16 cellular contexts compared by ENCODE assay signal in the genomic region with DNA sequence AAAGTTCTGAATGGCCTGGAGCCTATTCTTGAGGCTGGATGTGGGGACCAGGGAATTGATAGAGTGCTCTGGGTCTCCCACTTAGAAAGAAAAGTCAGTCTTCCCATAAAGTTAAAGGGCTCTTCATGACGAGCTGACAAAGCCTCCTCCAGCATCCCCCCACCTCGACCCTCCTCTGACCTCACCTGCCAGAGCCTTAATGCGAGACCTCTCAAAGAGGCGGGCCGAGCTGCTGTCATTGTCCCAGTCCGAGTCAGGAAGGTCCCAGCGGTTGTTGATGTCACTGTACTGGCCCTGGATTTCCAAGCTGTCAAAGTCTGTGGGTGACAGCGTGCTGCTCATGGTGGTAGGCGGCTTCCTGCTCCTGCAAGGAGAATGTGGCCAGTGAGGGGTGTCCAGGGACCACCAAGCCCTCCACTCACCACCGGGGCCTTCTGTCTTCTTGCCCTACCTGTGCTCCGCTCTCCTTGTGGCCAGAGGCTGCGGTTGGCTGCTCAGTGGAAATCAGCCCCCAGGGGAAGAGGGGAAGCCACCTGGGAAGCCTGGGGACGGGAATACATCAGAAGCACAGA. TPM values are rescaled to one million over a fixed set of nuclear protein-coding genes. Genes with fewer than 3 reads are reported as not detected.
DNase-seq lines count a peak whose midpoint lies in the region; ATAC-seq and TF ChIP-seq lines count a peak whose summit lies in the region.
"Had no signal": no experiment of that assay in that cellular context is flagged by ENCODE, and none has a peak within 500 bp of the region (broad histone marks: within the 10 kb centered on the region; RNA-seq: fewer than 3 reads in every experiment).

No MANE protein-coding gene starts in this region.

- H3K27me3 ChIP-seq in H7 (ENCODE audit: control insufficient read depth, insufficient read depth, low read length) (no peaks in the 10 kb centered on the region), PC-3 (ENCODE audit: low read length) (no peaks in the 10 kb centered on the region), esophagus (ENCODE audit: control insufficient read depth in 1 of 2, insufficient read depth in 2 of 2, low read length in 2 of 2) (no peaks in the 10 kb centered on the region), aorta (ENCODE audit: control insufficient read depth in 1 of 2, insufficient read depth in 2 of 2, low read length in 1 of 2) (no peaks in the 10 kb centered on the region)
- H3K27me3 ChIP-seq: ascending aorta, thyroid gland had no signal

- no TSS peak for BruUV-seq in PC-3 (replicated peaks; lab: Mats Ljungman, UMichigan)

- H3K4me2 ChIP-seq in PC-3 (ENCODE audit: low read length) = peak overlapping the region; percentile 78

- CTCF ChIA-PET in PC-3 (lab: Charles Lee) = no interaction called here

- H3K4me1 ChIP-seq in PC-3 (ENCODE audit: insufficient read depth, low read length) = peaks cover 53% of the 10 kb centered on the region
- H3K4me1 ChIP-seq in esophagus (ENCODE audit: control insufficient read depth in 2 of 2, insufficient read depth in 2 of 2, low read length in 1 of 2) = peaks cover 0 to 23% of the 10 kb centered on the region in 2 donors
- H3K4me1 ChIP-seq in aorta (ENCODE audit: control insufficient read depth in 1 of 2, insufficient read depth in 2 of 2, low read length in 2 of 2) = no peaks in the 10 kb centered on the region
- H3K4me1 ChIP-seq: ascending aorta had no signal

- no peak for TF ChIP-seq CTCF in PC-3 (conservative IDR thresholded peaks at IDR 0.05; ENCODE audit: low read depth, low read length)

- H3K9me3 ChIP-seq in PC-3 (ENCODE audit: low read length) (no peaks in the 10 kb centered on the region), esophagus (ENCODE audit: control insufficient read depth in 2 of 2, insufficient read depth in 1 of 2, low read depth in 1 of 2, low read length in 1 of 2) (no peaks in the 10 kb centered on the region), aorta (ENCODE audit: control insufficient read depth, low read length) (no peaks in the 10 kb centered on the region)
- H3K9me3 ChIP-seq: ascending aorta, thyroid gland had no signal

- 85 to 89% methylated on average over 13 of the region's 13 CpGs for whole genome bisulfite sequencing in esophagus, 2 donors
- 92 to 93% methylated on average over 13 of the region's 13 CpGs for WGBS in aorta, 2 donors

- intact Hi-C loops in PC-3 (cut with micrococcal nuclease) = no loop called here
- intact Hi-C loops in sciatic nerve (cut with DNase I) = no loop called here
- intact Hi-C loops in aorta (cut with DNase I) = no loop called here

- in situ Hi-C loops in KBM-7 (cut with MboI; ENCODE audit: low pct_unique_long_range_greater_than_20kb, low sequenced_read_pairs) = no loop called here

- no peak for ATAC-seq in PC-3
- ATAC-seq in sciatic nerve = no peak
- ATAC-seq in aorta (ENCODE audit: low FRiP score) = no peak

- no peak overlapping the region for H3K4me3 ChIP-seq in H7 (ENCODE audit: insufficient read depth, low read depth, low read length)
- H3K4me3 ChIP-seq in PC-3 (ENCODE audit: low read length) = peak overlapping the region; percentile 25; the same call in 1 of the 2 replicates
- no peak overlapping the region for H3K4me3 ChIP-seq in esophagus (ENCODE audit: low read depth in 1 of 2, low read length in 2 of 2)
- H3K4me3 ChIP-seq in aorta (ENCODE audit: low read length in 2 of 2) = no peak overlapping the region
- H3K4me3 ChIP-seq: ascending aorta, thyroid gland had no signal

- H3K9ac ChIP-seq in PC-3 (ENCODE audit: low read length) = 0 out of 2 replicates have a peak overlapping the region, but pooled peaks have one; percentile 14

- no peaks in the 10 kb centered on the region for H4K20me1 ChIP-seq in PC-3 (ENCODE audit: low read length)

- no peaks in the 10 kb centered on the region for H3K36me3 ChIP-seq in H7 (replicated peaks; ENCODE audit: control insufficient read depth, insufficient read depth, low read length)
- H3K36me3 ChIP-seq in PC-3 (ENCODE audit: low read depth, low read length) = peaks cover 14% of the 10 kb centered on the region
- H3K36me3 ChIP-seq in esophagus (ENCODE audit: control insufficient read depth in 2 of 2, insufficient read depth in 2 of 2, low read length in 1 of 2) = peaks cover 0 to 2% of the 10 kb centered on the region in 2 donors
- no peaks in the 10 kb centered on the region for H3K36me3 ChIP-seq in aorta (ENCODE audit: control insufficient read depth in 1 of 2, insufficient read depth in 2 of 2, low read length in 1 of 2)
- H3K36me3 ChIP-seq: ascending aorta, thyroid gland had no signal

- H3F3A ChIP-seq in PC-3 (ENCODE audit: low read length, unreplicated experiment) = no peaks in the 10 kb centered on the region

- H3K79me2 ChIP-seq in PC-3 (ENCODE audit: low read length) = peaks cover 44% of the 10 kb centered on the region

- peak overlapping the region; percentile 66 for H3K27ac ChIP-seq in PC-3 (ENCODE audit: low read length)
- peak overlapping the region; percentile 84 to 94 for H3K27ac ChIP-seq in esophagus (ENCODE audit: low read depth in 2 of 2, low read length in 1 of 2)
- no peak overlapping the region for H3K27ac ChIP-seq in aorta (ENCODE audit: low read depth in 1 of 2, low read length in 2 of 2)
- H3K27ac ChIP-seq: ascending aorta, thyroid gland had no signal

- POLR2A ChIA-PET in PC-3 (lab: Charles Lee; ENCODE audit: unreplicated experiment) = no interaction called here

- H2AFZ ChIP-seq in PC-3 (ENCODE audit: low read length) = peak overlapping the region; percentile 48; the same call in 1 of the 2 replicates

- H3K9me2 ChIP-seq in PC-3 (replicated peaks; ENCODE audit: low read length) = no peaks in the 10 kb centered on the region

- DNase-seq in H7 (peak; percentile 45), PC-3 (no peak), sciatic nerve (ENCODE audit: low spot score) (peak; percentile 26), aorta (no peak), KBM-7 (no peak), T1000 (lab: John Stamatoyannopoulos, UW) (no peak)
- DNase-seq: activated T-cell treated with anti-CD3 and anti-CD28 coated beads, Interleukin-2, amount 50 U/mL, for 1 hour; AML-193; effector CD8-positive, alpha-beta T cell; GOT3; NCI-H1930; NCI-H524 treated with DMSO at 0.1 percent for 48 hours; stimulated activated naive B cell treated with anti-CD40 and anti-IgM and Interleukin-4, amounts not matched to agents 10 μg/mL and 1 μg/mL and 100 μg/mL, for 72 hours had no signal

RNA-seq across cellular contexts. Expression of gene SPTBN2, which starts 8.0 kb away (rescaled TPM):
- total RNA-seq in H7 (2014; rRNA removed; shearing (Covaris generic)) = 39.2 and 51.2 TPM in 2 replicates
- total RNA-seq in PC-3 (2014; rRNA removed) (74.9 and 154 TPM in 2 replicates), sciatic nerve (6.6 TPM), aorta (10 to 100 TPM in 1 of 2 donors, 1 to 10 TPM in 1; 1.7 to 16.5 TPM)
- polyA plus RNA-seq in esophagus (10 to 100 TPM; 61.3 to 63.4 TPM), aorta (under 1 TPM; under 0.01 to 0.08 TPM)

RNA-seq across cellular contexts. Expression of gene RBM4B, which starts 43.3 kb away (rescaled TPM):
- total RNA-seq in H7 (2014; rRNA removed; shearing (Covaris generic)) = 13.1 and 21.8 TPM in 2 replicates
- total RNA-seq in PC-3 (2014; rRNA removed) = 31.4 and 40.2 TPM in 2 replicates
- 10 to 100 TPM; 12.0 to 12.8 TPM for polyA plus RNA-seq in esophagus
- 23.7 TPM for total RNA-seq in sciatic nerve
- total RNA-seq in aorta = 10 to 100 TPM in 1 of 2 donors, 1 to 10 TPM in 1; 9.2 to 16.5 TPM
- 10 to 100 TPM in 1 of 2 donors, 1 to 10 TPM in 1; 7.3 to 12.3 TPM for polyA plus RNA-seq in aorta

Comparison
In these comparisons a context has a peak if more than half of its experiments do, and no peak if none do; other contexts are left out.
1. DNase-seq: peak in H7 (single experiment) and sciatic nerve (single experiment); none in PC-3 (single experiment), aorta (0 of 2), KBM-7 (single experiment) and T1000 (single experiment).
2. H3K27ac ChIP-seq: peak in PC-3 (single experiment) and esophagus (2 of 2); none in aorta (0 of 2).